8 cellular contexts compared by ENCODE assay signal in the genomic region with DNA sequence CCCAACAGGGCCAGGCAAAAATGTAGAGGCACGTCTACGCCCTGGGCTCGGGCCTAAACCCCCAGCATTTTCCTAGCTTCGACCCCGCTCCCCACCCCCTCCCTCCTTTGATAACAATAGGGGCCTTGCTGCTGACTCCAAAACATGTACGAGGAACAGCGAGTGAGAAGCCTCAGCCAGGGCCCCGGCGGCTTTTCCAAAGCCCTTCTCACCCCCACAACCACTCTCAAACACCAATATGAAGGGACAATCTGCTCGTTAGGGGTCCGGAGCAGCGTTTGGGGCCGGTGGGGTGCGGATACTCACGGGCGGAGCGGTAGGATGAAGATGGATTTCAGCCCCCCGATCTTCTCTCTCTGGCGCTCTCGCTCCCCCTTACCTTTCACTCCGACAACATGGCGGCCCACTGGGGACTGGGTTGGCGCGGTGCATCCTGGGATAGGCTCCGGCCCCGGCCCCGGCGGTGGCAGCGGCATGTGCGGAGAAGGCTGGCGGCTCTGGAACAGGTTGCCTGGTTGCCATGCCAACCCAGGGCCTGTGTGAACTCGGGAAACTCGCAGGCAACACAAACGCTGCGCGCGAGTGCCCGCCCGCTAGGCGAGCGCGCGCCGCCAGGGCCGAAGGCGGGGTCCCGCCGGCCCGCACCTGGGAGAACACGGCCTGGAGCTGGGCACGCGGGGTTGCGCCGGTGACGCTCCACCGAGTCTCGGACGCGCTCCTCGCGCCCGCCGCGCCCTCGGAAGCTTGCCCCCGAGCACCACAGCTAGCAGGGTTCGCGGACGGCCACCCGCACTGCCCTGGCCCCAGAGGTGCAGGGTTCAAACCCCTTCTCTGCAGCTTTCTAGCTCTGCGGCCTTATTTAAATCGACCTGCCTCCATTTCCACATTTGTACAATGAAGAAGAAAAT. TPM values are rescaled to one million over a fixed set of nuclear protein-coding genes. Genes with fewer than 3 reads are reported as not detected.
DNase-seq lines count a peak whose midpoint lies in the region; ATAC-seq and TF ChIP-seq lines count a peak whose summit lies in the region.

A gene with protein sequence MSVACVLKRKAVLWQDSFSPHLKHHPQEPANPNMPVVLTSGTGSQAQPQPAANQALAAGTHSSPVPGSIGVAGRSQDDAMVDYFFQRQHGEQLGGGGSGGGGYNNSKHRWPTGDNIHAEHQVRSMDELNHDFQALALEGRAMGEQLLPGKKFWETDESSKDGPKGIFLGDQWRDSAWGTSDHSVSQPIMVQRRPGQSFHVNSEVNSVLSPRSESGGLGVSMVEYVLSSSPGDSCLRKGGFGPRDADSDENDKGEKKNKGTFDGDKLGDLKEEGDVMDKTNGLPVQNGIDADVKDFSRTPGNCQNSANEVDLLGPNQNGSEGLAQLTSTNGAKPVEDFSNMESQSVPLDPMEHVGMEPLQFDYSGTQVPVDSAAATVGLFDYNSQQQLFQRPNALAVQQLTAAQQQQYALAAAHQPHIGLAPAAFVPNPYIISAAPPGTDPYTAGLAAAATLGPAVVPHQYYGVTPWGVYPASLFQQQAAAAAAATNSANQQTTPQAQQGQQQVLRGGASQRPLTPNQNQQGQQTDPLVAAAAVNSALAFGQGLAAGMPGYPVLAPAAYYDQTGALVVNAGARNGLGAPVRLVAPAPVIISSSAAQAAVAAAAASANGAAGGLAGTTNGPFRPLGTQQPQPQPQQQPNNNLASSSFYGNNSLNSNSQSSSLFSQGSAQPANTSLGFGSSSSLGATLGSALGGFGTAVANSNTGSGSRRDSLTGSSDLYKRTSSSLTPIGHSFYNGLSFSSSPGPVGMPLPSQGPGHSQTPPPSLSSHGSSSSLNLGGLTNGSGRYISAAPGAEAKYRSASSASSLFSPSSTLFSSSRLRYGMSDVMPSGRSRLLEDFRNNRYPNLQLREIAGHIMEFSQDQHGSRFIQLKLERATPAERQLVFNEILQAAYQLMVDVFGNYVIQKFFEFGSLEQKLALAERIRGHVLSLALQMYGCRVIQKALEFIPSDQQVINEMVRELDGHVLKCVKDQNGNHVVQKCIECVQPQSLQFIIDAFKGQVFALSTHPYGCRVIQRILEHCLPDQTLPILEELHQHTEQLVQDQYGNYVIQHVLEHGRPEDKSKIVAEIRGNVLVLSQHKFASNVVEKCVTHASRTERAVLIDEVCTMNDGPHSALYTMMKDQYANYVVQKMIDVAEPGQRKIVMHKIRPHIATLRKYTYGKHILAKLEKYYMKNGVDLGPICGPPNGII (minus strand): TSS at position 408 of the 908 bp plus-strand sequence. CDS start 6,151 bp downstream, outside the sequence.

- in situ Hi-C loops in SK-MEL-5 (cut with HindIII; ENCODE audit: low pct_unique_long_range_greater_than_20kb, low sequenced_read_pairs), result no loop called here

- peaks cover 27% of the 10 kb centered on the region for H3K4me1 Mint-ChIP-seq in activated naive CD4-positive, alpha-beta T cell treated with anti-CD3 and anti-CD28 coated beads for 36 hours (ENCODE audit: low read depth)

- ATAC-seq in gastroesophageal sphincter, result peak; percentile 99

- H3K36me3 ChIP-seq in gastroesophageal sphincter, result no peaks in the 10 kb centered on the region

- intact Hi-C loops in activated naive CD4-positive, alpha-beta T cell treated with anti-CD3 and anti-CD28 coated beads for 36 hours (cut with micrococcal nuclease), result loop anchor here (1.0 to 10.0 kb wide), 5 partner anchors 11 to 869 kb away; partner anchors contain the start of genes LAPTM5, PTP4A2 and SNRNP40

- peak within 1 kb of the TSS; percentile 96 for H3K27ac Mint-ChIP-seq in activated naive CD4-positive, alpha-beta T cell treated with anti-CD3 and anti-CD28 coated beads for 36 hours

- TF ChIP-seq EP300 in gastroesophageal sphincter (IDR thresholded peaks at IDR 0.05), result no peak

- no peaks in the 10 kb centered on the region for H3K9me3 Mint-ChIP-seq in activated naive CD4-positive, alpha-beta T cell treated with anti-CD3 and anti-CD28 coated beads for 36 hours

- peak within 1 kb of the TSS; percentile 69 to 71 for H3K4me3 ChIP-seq in gastroesophageal sphincter

- TF ChIP-seq POLR2A in gastroesophageal sphincter (IDR thresholded peaks at IDR 0.05), result peak; percentile 51 to 57

- 1% methylated on average over 13 of the region's 72 CpGs; no CpG with 5 or more reads in 1 of the 2 donors for WGBS in gastroesophageal sphincter (ENCODE audit: low coverage in 1 of 2), 2 donors

- POLR2A ChIA-PET in HEK293T (lab: Yijun Ruan, JAX), result interaction anchor here (0.8 to 2.1 kb wide), 15 partner anchors 9 to 147 kb away, joined by 3 to 8 read pairs (median 4); no protein-coding TSS in a partner anchor

- peaks cover 0 to 40% (median 16%) of the 10 kb centered on the region in 3 donors for H3K4me1 ChIP-seq in gastroesophageal sphincter

- no peaks in the 10 kb centered on the region for H3K9me3 ChIP-seq in gastroesophageal sphincter

- peak within 1 kb of the TSS; percentile 73 to 97 (median 90) for H3K27ac ChIP-seq in gastroesophageal sphincter

- H3K4me3 Mint-ChIP-seq in activated naive CD4-positive, alpha-beta T cell treated with anti-CD3 and anti-CD28 coated beads for 36 hours, result peak within 1 kb of the TSS; percentile 99

- DNase-seq in GM03348 (ENCODE audit: low spot score) (peak; percentile 97), HEK293T (ENCODE audit: extremely low spot score) (peak; percentile 99), MV-4-11 (lab: John Stamatoyannopoulos, UW) (peak; percentile 94), SK-MEL-5 (ENCODE audit: low read depth, low spot score) (peak; percentile 97), non-pigmented ciliary epithelial cell (ENCODE audit: low read depth) (peak; percentile 74), superior temporal gyrus (ENCODE audit: extremely low spot score) (peak; percentile 93)
- DNase-seq in activated naive CD4-positive, alpha-beta T cell treated with anti-CD3 and anti-CD28 coated beads for 36 hours, result peak; percentile 99

- peaks cover 16% of the 10 kb centered on the region for H3K36me3 Mint-ChIP-seq in activated naive CD4-positive, alpha-beta T cell treated with anti-CD3 and anti-CD28 coated beads for 36 hours (ENCODE audit: low read depth)

- peak in 3 of 4 experiments; percentile 36 to 53 (median 51) for TF ChIP-seq CTCF in gastroesophageal sphincter (IDR thresholded peaks at IDR 0.05)

- no peaks in the 10 kb centered on the region for H3K27me3 Mint-ChIP-seq in activated naive CD4-positive, alpha-beta T cell treated with anti-CD3 and anti-CD28 coated beads for 36 hours (ENCODE audit: low read depth)

- CTCF ChIA-PET in HEK293T (lab: Yijun Ruan, JAX), result interaction anchor here (0.7 kb wide), 1 partner anchor 132 kb away, joined by 4 read pairs; no protein-coding TSS in a partner anchor
- CTCF ChIA-PET in activated naive CD4-positive, alpha-beta T cell treated with anti-CD3 and anti-CD28 coated beads for 36 hours (lab: Charles Lee), result no interaction called here

- H3K27me3 ChIP-seq in gastroesophageal sphincter, result no peaks in the 10 kb centered on the region

TF ChIP-seq in HEK293T, 16 proteins besides CTCF, POLR2A, EP300 and RAD21:
- TF ChIP-seq BHLHE40 (IDR thresholded peaks at IDR 0.05; ENCODE audit: borderline replicate concordance), result no peak
- 0 out of 2 replicates have a peak, but pooled peaks have one; percentile 6 for TF ChIP-seq HDGF (IDR thresholded peaks at IDR 0.05; ENCODE audit: borderline replicate concordance)
- no peak; the same call in 1 of the 2 replicates for TF ChIP-seq LEF1 (IDR thresholded peaks at IDR 0.05; ENCODE audit: borderline replicate concordance)
- peak; percentile 97 for TF ChIP-seq NFRKB (IDR thresholded peaks at IDR 0.05)
- peak; percentile 69 for TF ChIP-seq L3MBTL2 (conservative IDR thresholded peaks at IDR 0.05)
- TF ChIP-seq ELF4 (IDR thresholded peaks at IDR 0.05), result peak; percentile 77

RNA-seq across cellular contexts. Expression of the gene that starts here (rescaled TPM):
- 29.5 and 32.4 TPM in 2 replicates for total RNA-seq in SK-MEL-5 (2014; rRNA removed; shearing (Covaris generic))
- polyA plus RNA-seq in SK-MEL-5 (2015; cell fraction: cytosol; rRNA removed), result 47.8 and 58.4 TPM in 2 replicates
- 52.6 and 85.2 TPM in 2 replicates for polyA plus RNA-seq in SK-MEL-5 (2015; cell fraction: nucleus; rRNA removed)
- 10 to 100 TPM; 84.9 to 89.7 TPM for total RNA-seq in activated naive CD4-positive, alpha-beta T cell treated with anti-CD3 and anti-CD28 coated beads for 36 hours
- 10 to 100 TPM; 83.8 to 90.7 (median 88.4) TPM for total RNA-seq in gastroesophageal sphincter

Comparison
In these comparisons a context has a peak if more than half of its experiments do, and no peak if none do; other contexts are left out.
1. Peak in every context shown above with its lines: DNase-seq, ATAC-seq, H3K4me3 ChIP-seq and H3K27ac ChIP-seq.